In the genomic region with DNA sequence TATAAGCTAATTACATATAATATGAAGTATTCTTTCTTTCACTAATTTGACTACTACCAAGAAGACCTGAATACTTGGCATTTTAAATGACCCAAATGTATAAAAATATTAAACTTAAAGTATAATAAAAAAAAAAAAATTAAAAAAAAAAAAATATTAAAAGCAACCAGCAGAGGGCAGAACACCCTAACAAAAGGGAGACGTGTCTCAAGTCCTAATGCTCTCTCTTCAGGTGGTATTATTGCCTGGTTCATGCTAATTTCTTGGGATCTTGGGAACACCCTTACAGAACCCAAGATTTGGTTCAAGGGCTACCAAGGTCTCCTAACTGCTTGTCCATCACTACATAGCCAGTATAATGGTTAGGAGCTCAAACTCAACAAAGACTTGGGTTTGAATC, we compare ENCODE assay signal across 8 cellular contexts.
DNase-seq lines count a peak whose midpoint lies in the region; ATAC-seq and TF ChIP-seq lines count a peak whose summit lies in the region.

No MANE protein-coding gene starts in this region.

- no peak for TF ChIP-seq EP300 in transverse colon (IDR thresholded peaks at IDR 0.05; ENCODE audit: low read depth)

- in situ Hi-C loops in transverse colon (cut with MboI; ENCODE audit: low pct_ligation_motif_present in 1 of 4, low pct_unique_long_range_greater_than_20kb in 1 of 4, low sequenced_read_pairs in 3 of 4) = loop anchor here in 1 of 4 donors (25.0 kb wide), 1 partner anchor 833 kb away; no protein-coding TSS in a partner anchor

- WGBS in transverse colon (ENCODE audit: low coverage in 1 of 2), 2 donors = 0% methylated on average over 1 of the region's 1 CpG

- H4K20me1 ChIP-seq in fibroblast of lung (ENCODE audit: control insufficient read depth, extremely low read depth, insufficient read depth, low read length) = no peaks in the 10 kb centered on the region

- no peak overlapping the region for H2AFZ ChIP-seq in fibroblast of lung (ENCODE audit: low read length)

- no peak for TF ChIP-seq POLR2A in transverse colon (IDR thresholded peaks at IDR 0.05)

- H3K9ac ChIP-seq in fibroblast of lung (ENCODE audit: insufficient read depth, low read length) = no peak overlapping the region

- H3K4me2 ChIP-seq in fibroblast of lung (ENCODE audit: extremely low read depth, insufficient read depth, low read length) = no peak overlapping the region

- peak; percentile 41 for ATAC-seq in Right ventricle myocardium superior (ENCODE audit: poor library complexity)
- ATAC-seq in Right ventricle myocardium inferior = no peak
- ATAC-seq in HG02571 (IDR thresholded peaks at IDR 0.05; ENCODE audit: unreplicated experiment) = no peak

- H3K27ac ChIP-seq in fibroblast of lung (ENCODE audit: insufficient read depth, low read length) (no peak overlapping the region), transverse colon (no peak overlapping the region)

- H3K9me3 ChIP-seq in fibroblast of lung (ENCODE audit: control insufficient read depth, insufficient read depth, low read depth, low read length) (no peaks in the 10 kb centered on the region), transverse colon (no peaks in the 10 kb centered on the region)

- no peaks in the 10 kb centered on the region for H3K79me2 ChIP-seq in fibroblast of lung (ENCODE audit: control insufficient read depth, insufficient read depth, low read length)

- H3K4me1 ChIP-seq in fibroblast of lung (ENCODE audit: control insufficient read depth, extremely low read depth, insufficient read depth, low read length) = no peaks in the 10 kb centered on the region
- H3K4me1 ChIP-seq in transverse colon = no peaks in the 10 kb centered on the region

- TF ChIP-seq CTCF in fibroblast of lung (conservative IDR thresholded peaks at IDR 0.05 in 1 of 2, IDR thresholded peaks at IDR 0.05 in 1 of 2; ENCODE audit: low read depth in 1 of 2, low read length in 2 of 2) (peak; percentile 29 to 38), transverse colon (IDR thresholded peaks at IDR 0.05) (peak; percentile 32 to 53 (median 42))

- DNase-seq in Right ventricle myocardium superior (no peak), Right ventricle myocardium inferior (ENCODE audit: missing footprints) (no peak), NCI-H526 treated with DMSO at 0.1 percent for 48 hours (lab: John Stamatoyannopoulos, UW) (peak; percentile 43), fibroblast of lung (ENCODE audit: low read depth in 2 of 2) (peak; percentile 3 to 40), transverse colon (no peak), amygdala (lab: John Stamatoyannopoulos, UW) (no peak)
- DNase-seq in activated T-cell treated with anti-CD3 and anti-CD28 coated beads, Interleukin-2, amount 50 U/mL, for 48 hours = no peak

- no peaks in the 10 kb centered on the region for H3K36me3 ChIP-seq in fibroblast of lung (ENCODE audit: control insufficient read depth, insufficient read depth, low read length)
- no peaks in the 10 kb centered on the region for H3K36me3 ChIP-seq in transverse colon

- no peak overlapping the region for H3K4me3 ChIP-seq in fibroblast of lung (replicated peaks in 1 of 4; ENCODE audit: control extremely low read depth in 1 of 4, insufficient read depth in 1 of 4, low read depth in 3 of 4, low read length in 4 of 4)
- no peak overlapping the region for H3K4me3 ChIP-seq in transverse colon

- H3K27me3 ChIP-seq in fibroblast of lung (ENCODE audit: control insufficient read depth, insufficient read depth, low read length) = no peaks in the 10 kb centered on the region
- no peaks in the 10 kb centered on the region for H3K27me3 ChIP-seq in transverse colon

- intact Hi-C loops in Right ventricle myocardium superior (cut with DNase I) (loop anchor here (2.0 kb wide), 1 partner anchor 819 kb away; no protein-coding TSS in a partner anchor), Right ventricle myocardium inferior (cut with DNase I) (no loop called here), transverse colon (cut with DNase I; ENCODE audit: low total_unique reads) (no loop called here)

Comparison
In these comparisons a context has a peak if more than half of its experiments do, and no peak if none do; other contexts are left out.
1. DNase-seq: peak in NCI-H526 treated with DMSO at 0.1 percent for 48 hours (single experiment) and fibroblast of lung (2 of 2); none in Right ventricle myocardium superior (single experiment), Right ventricle myocardium inferior (single experiment), transverse colon (single experiment), amygdala (0 of 56) and activated T-cell treated with anti-CD3 and anti-CD28 coated beads, Interleukin-2, amount 50 U/mL, for 48 hours (0 of 2).